10 cellular contexts compared by ENCODE assay signal in the genomic region with DNA sequence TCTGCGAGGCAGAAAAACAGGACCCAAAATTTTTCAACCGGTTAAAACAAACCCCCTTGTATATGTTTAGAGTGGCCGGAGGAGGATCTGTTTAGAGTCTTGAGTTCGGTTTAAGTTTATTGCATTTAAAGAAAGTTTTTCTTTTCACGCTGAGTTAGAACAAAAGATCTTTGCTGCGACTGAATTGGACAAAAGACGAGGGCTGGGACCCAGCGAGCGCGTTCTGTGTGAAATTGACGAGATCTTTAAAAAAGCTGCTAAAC. TPM values are rescaled to one million over a fixed set of nuclear protein-coding genes. Genes with fewer than 3 reads are reported as not detected.
DNase-seq lines count a peak whose midpoint lies in the region; ATAC-seq and TF ChIP-seq lines count a peak whose summit lies in the region.
"Had no signal": no experiment of that assay in that cellular context is flagged by ENCODE, and none has a peak within 500 bp of the region (broad histone marks: within the 10 kb centered on the region; RNA-seq: fewer than 3 reads in every experiment).

No MANE protein-coding gene starts in this region.

- POLR2A ChIA-PET in AG04449 (lab: Yijun Ruan, JAX) = interaction anchor here (0.6 to 2.7 kb wide), 6 partner anchors 8 to 742 kb away, joined by 3 to 15 read pairs (median 5); a partner anchor contains a TSS

- peak overlapping the region; percentile 91 for H3K4me2 ChIP-seq in osteoblast (ENCODE audit: insufficient read depth, low read length)

- no peaks in the 10 kb centered on the region for H3K9me3 ChIP-seq in NT2/D1 (ENCODE audit: insufficient read depth, low read length)
- H3K9me3 ChIP-seq in esophagus (ENCODE audit: control insufficient read depth in 2 of 2, insufficient read depth in 1 of 2, low read depth in 1 of 2, low read length in 1 of 2) = no peaks in the 10 kb centered on the region
- no peaks in the 10 kb centered on the region for H3K9me3 ChIP-seq in osteoblast (ENCODE audit: low read depth, low read length)

- CTCF ChIA-PET in AG04449 (lab: Yijun Ruan, JAX) = interaction anchor here (1.3 to 11.2 kb wide), 4 partner anchors 8 to 1080 kb away, joined by 6 to 127 read pairs (median 26); a partner anchor contains a TSS

- H4K20me1 ChIP-seq in osteoblast (ENCODE audit: insufficient read depth, low read length) = peaks cover 24% of the 10 kb centered on the region

- H3K27me3 ChIP-seq in NT2/D1 (ENCODE audit: insufficient read depth, insufficient read length) (peaks cover 88% of the 10 kb centered on the region), esophagus (ENCODE audit: control insufficient read depth in 1 of 2, insufficient read depth in 2 of 2, low read length in 2 of 2) (no peaks in the 10 kb centered on the region), osteoblast (ENCODE audit: insufficient read depth, low read length) (no peaks in the 10 kb centered on the region)

- H3K4me3 ChIP-seq in AG04449 (ENCODE audit: low read depth, low read length) (peak overlapping the region; percentile 96), NT2/D1 (ENCODE audit: insufficient read length, low read depth) (peak overlapping the region; percentile 46), esophagus (ENCODE audit: low read depth in 1 of 2, low read length in 2 of 2) (peak overlapping the region; percentile 79 to 95), osteoblast (ENCODE audit: insufficient read depth, low read length) (peak overlapping the region; percentile 91)

- H3K36me3 ChIP-seq in NT2/D1 (ENCODE audit: insufficient read depth, insufficient read length, low read length) = no peaks in the 10 kb centered on the region
- no peaks in the 10 kb centered on the region for H3K36me3 ChIP-seq in esophagus (ENCODE audit: control insufficient read depth in 2 of 2, insufficient read depth in 2 of 2, low read length in 1 of 2)
- H3K36me3 ChIP-seq in osteoblast (ENCODE audit: insufficient read depth, low read length) = peaks cover 32% of the 10 kb centered on the region

- no peak for TF ChIP-seq CTCF in AG04449 (IDR thresholded peaks at IDR 0.05; ENCODE audit: insufficient read depth, low read length, missing control alignments)
- TF ChIP-seq CTCF in osteoblast (IDR thresholded peaks at IDR 0.05; ENCODE audit: extremely low read depth, low read depth, low read length) = no peak

- no peak for ATAC-seq in HG03196 (IDR thresholded peaks at IDR 0.05; ENCODE audit: unreplicated experiment)
- ATAC-seq: activated T-helper 17 cell treated with anti-CD3 and anti-CD28 coated beads, Interleukin-2, amount 50 U/mL, for 72 hours; HCT116 had no signal

- H3K27ac ChIP-seq in esophagus (ENCODE audit: low read depth in 2 of 2, low read length in 1 of 2) = peak overlapping the region; percentile 39 to 89
- peak overlapping the region; percentile 84 for H3K27ac ChIP-seq in osteoblast (ENCODE audit: low read depth, low read length)

- H2AFZ ChIP-seq in osteoblast (ENCODE audit: low read length) = peak overlapping the region; percentile 56

- H3K9ac ChIP-seq in NT2/D1 (ENCODE audit: insufficient read length, low read depth) = peak overlapping the region; percentile 64

- WGBS in esophagus, 2 donors = 2% methylated on average over 11 of the region's 11 CpGs

- DNase-seq in AG04449 (ENCODE audit: low read depth, low spot score) (no peak), NT2/D1 (ENCODE audit: low read depth, low spot score) (no peak), osteoblast (ENCODE audit: insufficient read length, low spot score, missing footprints) (no peak), cerebellar cortex (ENCODE audit: low spot score) (no peak), HT-29 (ENCODE audit: low spot score) (no peak)
- no peak for DNase-seq in stimulated activated CD4-positive, alpha-beta T cell treated with anti-CD3 and anti-CD28 coated beads, Interleukin-4, amount 100 ng/mL, for 1 hour

- H3K4me1 ChIP-seq in NT2/D1 (ENCODE audit: insufficient read depth, insufficient read length) (peaks cover 12% of the 10 kb centered on the region), esophagus (ENCODE audit: control insufficient read depth in 2 of 2, insufficient read depth in 2 of 2, low read length in 1 of 2) (peaks cover 0 to 4% of the 10 kb centered on the region in 2 donors), osteoblast (ENCODE audit: insufficient read depth, low read length) (peaks cover 51% of the 10 kb centered on the region)

- H3K79me2 ChIP-seq in osteoblast (ENCODE audit: insufficient read depth, low read length) = peaks cover 99% of the 10 kb centered on the region

RNA-seq across cellular contexts. Expression of a gene that starts 9.8 kb away (rescaled TPM):
- 1 to 10 TPM; 5.0 to 9.3 TPM for polyA plus RNA-seq in esophagus
- 13.0 and 14.5 TPM in 2 replicates for total RNA-seq in osteoblast
- 12.6 and 14.0 TPM in 2 replicates for total RNA-seq in HT-29 (2014; rRNA removed; shearing (Covaris generic))
- total RNA-seq: activated T-helper 17 cell treated with anti-CD3 and anti-CD28 coated beads, Interleukin-2, amount 50 U/mL, for 72 hours had no signal

Comparison
In these comparisons a context has a peak if more than half of its experiments do, and no peak if none do; other contexts are left out.
1. H3K4me3 ChIP-seq: peak in every context shown above with its lines; median percentile 96 in AG04449; 91 in osteoblast; 87 in esophagus; 46 in NT2/D1.